13 cellular contexts compared by ENCODE assay signal in genomic region chr1:30747028-30748008, GRCh38. TPM values are rescaled to one million over a fixed set of nuclear protein-coding genes. Genes with fewer than 3 reads are reported as not detected.
A peak's percentile ranks its signal among the peaks of the same experiment; 100 is the strongest.
DNase-seq lines count a peak whose midpoint lies in the region; ATAC-seq and TF ChIP-seq lines count a peak whose summit lies in the region.
"Had no signal": no experiment of that assay in that cellular context is flagged by ENCODE, and none has a peak within 500 bp of the region (broad histone marks: within the 10 kb centered on the region; RNA-seq: fewer than 3 reads in every experiment).

No MANE protein-coding gene starts in this region.

- intact Hi-C loops in aorta (cut with DNase I) (no loop called here), tibial artery (cut with DNase I; ENCODE audit: low total_unique reads) (no loop called here)

- DNase-seq in T-helper 2 cell treated with Interferon-gamma antibody and Interleukin-4, amounts not matched to agents 5 μg/mL and 100 μg/mL, for 36 hours (ENCODE audit: low spot score), result no peak
- no peak for DNase-seq in T-helper 2 cell
- DNase-seq in stimulated activated naive B cell treated with anti-CD40 and anti-IgM and Interleukin-4, amounts not matched to agents 10 μg/mL and 1 μg/mL and 100 μg/mL, for 72 hours, result no peak
- no peak for DNase-seq in NCI-H2029 treated with DMSO at 0.1 percent for 48 hours (lab: John Stamatoyannopoulos, UW)
- DNase-seq in aorta, result no peak
- DNase-seq in tibial artery, result no peak
- DNase-seq: HCEC 1CT had no signal

- H3K36me3 ChIP-seq in OCI-LY1 (ENCODE audit: insufficient read depth, low read length), result peaks cover 9% of the 10 kb centered on the region; the same call in 1 of the 2 replicates
- H3K36me3 ChIP-seq in duodenal mucosa (ENCODE audit: control insufficient read depth in 1 of 2, insufficient read depth in 2 of 2, low read length in 2 of 2), result no peaks in the 10 kb centered on the region
- no peaks in the 10 kb centered on the region for H3K36me3 ChIP-seq in aorta (ENCODE audit: control insufficient read depth in 1 of 2, insufficient read depth in 2 of 2, low read length in 1 of 2)
- H3K36me3 ChIP-seq in tibial artery, result no peaks in the 10 kb centered on the region
- H3K36me3 ChIP-seq: thoracic aorta had no signal

- ATAC-seq in stimulated activated naive B cell treated with anti-CD40 and anti-IgM and Interleukin-4, amounts not matched to agents 10 μg/mL and 1 μg/mL and 100 μg/mL, for 72 hours (replicated peaks), result peak in 1 of 2 donors; percentile 1
- no peak for ATAC-seq in aorta (ENCODE audit: low FRiP score)
- ATAC-seq: A549 had no signal

- no peaks in the 10 kb centered on the region for H3K79me2 ChIP-seq in OCI-LY1 (ENCODE audit: insufficient read depth, low read length)

- H3K27ac ChIP-seq in OCI-LY1 (ENCODE audit: low read depth, low read length, poor library complexity, severe bottlenecking) (no peak overlapping the region), duodenal mucosa (ENCODE audit: low read depth, low read length) (peak overlapping the region; percentile 17), aorta (ENCODE audit: low read depth in 1 of 2, low read length in 2 of 2) (no peak overlapping the region), tibial artery (no peak overlapping the region)
- H3K27ac ChIP-seq: foreskin keratinocyte had no signal

- H3K4me2 ChIP-seq in OCI-LY1 (ENCODE audit: low read length), result 0 out of 2 replicates have a peak overlapping the region, but pooled peaks have one; percentile 5
- H3K4me2 ChIP-seq: A549 had no signal

- H3K27me3 ChIP-seq in OCI-LY1 (ENCODE audit: insufficient read depth, low read length), result peaks cover 5% of the 10 kb centered on the region; the same call in 1 of the 2 replicates
- H3K27me3 ChIP-seq in duodenal mucosa (ENCODE audit: control insufficient read depth in 1 of 2, insufficient read depth in 2 of 2, low read length in 2 of 2), result no peaks in the 10 kb centered on the region
- no peaks in the 10 kb centered on the region for H3K27me3 ChIP-seq in aorta (ENCODE audit: control insufficient read depth in 1 of 2, insufficient read depth in 2 of 2, low read length in 1 of 2)
- H3K27me3 ChIP-seq in tibial artery, result no peaks in the 10 kb centered on the region
- H3K27me3 ChIP-seq: foreskin keratinocyte had no signal

- H3K4me3 ChIP-seq in OCI-LY1 (ENCODE audit: low read depth, low read length, poor library complexity, severe bottlenecking) (no peak overlapping the region), duodenal mucosa (ENCODE audit: low read depth in 1 of 2, low read length in 2 of 2) (peak overlapping the region in 1 of 2 donors; percentile 13), aorta (ENCODE audit: low read length in 2 of 2) (no peak overlapping the region), tibial artery (no peak overlapping the region)
- H3K4me3 ChIP-seq: A549, lung, thoracic aorta had no signal

- H3K4me1 ChIP-seq in OCI-LY1 (ENCODE audit: insufficient read depth, low read length, severe bottlenecking) (peaks cover 83% of the 10 kb centered on the region), duodenal mucosa (ENCODE audit: control insufficient read depth in 1 of 2, insufficient read depth in 2 of 2, low read length in 2 of 2) (peaks cover 68 to 70% of the 10 kb centered on the region in 2 donors), aorta (ENCODE audit: control insufficient read depth in 1 of 2, insufficient read depth in 2 of 2, low read length in 2 of 2) (no peaks in the 10 kb centered on the region), tibial artery (peaks cover 0 to 7% (median 0%) of the 10 kb centered on the region in 4 donors)

- H4K20me1 ChIP-seq in OCI-LY1 (ENCODE audit: insufficient read depth, low read length), result no peaks in the 10 kb centered on the region

- peak overlapping the region; percentile 94 for H3K27ac Mint-ChIP-seq in T-helper 2 cell treated with Interferon-gamma antibody and Interleukin-4, amounts not matched to agents 5 μg/mL and 100 μg/mL, for 36 hours
- peak overlapping the region; percentile 100 for H3K27ac Mint-ChIP-seq in stimulated activated naive B cell treated with anti-CD40 and anti-IgM and Interleukin-4, amounts not matched to agents 10 μg/mL and 1 μg/mL and 100 μg/mL, for 72 hours

- H3K9me2 ChIP-seq in OCI-LY1 (ENCODE audit: low read depth, low read length), result no peaks in the 10 kb centered on the region

- H3K36me3 Mint-ChIP-seq in T-helper 2 cell treated with Interferon-gamma antibody and Interleukin-4, amounts not matched to agents 5 μg/mL and 100 μg/mL, for 36 hours (ENCODE audit: low read depth), result peaks cover 70% of the 10 kb centered on the region
- peaks cover 67 to 95% of the 10 kb centered on the region in 2 donors for H3K36me3 Mint-ChIP-seq in stimulated activated naive B cell treated with anti-CD40 and anti-IgM and Interleukin-4, amounts not matched to agents 10 μg/mL and 1 μg/mL and 100 μg/mL, for 72 hours

- H3K4me1 Mint-ChIP-seq in T-helper 2 cell treated with Interferon-gamma antibody and Interleukin-4, amounts not matched to agents 5 μg/mL and 100 μg/mL, for 36 hours (ENCODE audit: low read depth), result peaks cover 97% of the 10 kb centered on the region
- peaks cover 89 to 100% of the 10 kb centered on the region in 2 donors for H3K4me1 Mint-ChIP-seq in stimulated activated naive B cell treated with anti-CD40 and anti-IgM and Interleukin-4, amounts not matched to agents 10 μg/mL and 1 μg/mL and 100 μg/mL, for 72 hours

- H2AFZ ChIP-seq in OCI-LY1 (ENCODE audit: low read length), result no peak overlapping the region

- no peak overlapping the region for H3K9ac ChIP-seq in OCI-LY1 (ENCODE audit: low read length)
- peak overlapping the region in 1 of 2 donors; percentile 15 for H3K9ac ChIP-seq in duodenal mucosa (ENCODE audit: low read depth in 1 of 2, low read length in 2 of 2)

- TF ChIP-seq CTCF in OCI-LY1 (IDR thresholded peaks at IDR 0.05; ENCODE audit: low read length), result no peak
- no peak for TF ChIP-seq CTCF in tibial artery (IDR thresholded peaks at IDR 0.05)

- H3K9me3 ChIP-seq in OCI-LY1 (ENCODE audit: low read length) (no peaks in the 10 kb centered on the region), duodenal mucosa (ENCODE audit: control insufficient read depth in 1 of 2, low read length in 2 of 2) (no peaks in the 10 kb centered on the region), aorta (ENCODE audit: control insufficient read depth, low read length) (no peaks in the 10 kb centered on the region), tibial artery (no peaks in the 10 kb centered on the region)
- H3K9me3 ChIP-seq: A549, thoracic aorta had no signal

- no peaks in the 10 kb centered on the region for H3K27me3 Mint-ChIP-seq in T-helper 2 cell treated with Interferon-gamma antibody and Interleukin-4, amounts not matched to agents 5 μg/mL and 100 μg/mL, for 36 hours (ENCODE audit: low read depth)
- H3K27me3 Mint-ChIP-seq in stimulated activated naive B cell treated with anti-CD40 and anti-IgM and Interleukin-4, amounts not matched to agents 10 μg/mL and 1 μg/mL and 100 μg/mL, for 72 hours, result no peaks in the 10 kb centered on the region

- H3K9me3 Mint-ChIP-seq in T-helper 2 cell treated with Interferon-gamma antibody and Interleukin-4, amounts not matched to agents 5 μg/mL and 100 μg/mL, for 36 hours, result no peaks in the 10 kb centered on the region
- no peaks in the 10 kb centered on the region for H3K9me3 Mint-ChIP-seq in stimulated activated naive B cell treated with anti-CD40 and anti-IgM and Interleukin-4, amounts not matched to agents 10 μg/mL and 1 μg/mL and 100 μg/mL, for 72 hours

- WGBS in aorta, 2 donors, result 94 to 95% methylated on average over 17 of the region's 17 CpGs

- H3K4me3 Mint-ChIP-seq in T-helper 2 cell treated with Interferon-gamma antibody and Interleukin-4, amounts not matched to agents 5 μg/mL and 100 μg/mL, for 36 hours, result peak overlapping the region; percentile 87
- peak overlapping the region; percentile 81 to 88 for H3K4me3 Mint-ChIP-seq in stimulated activated naive B cell treated with anti-CD40 and anti-IgM and Interleukin-4, amounts not matched to agents 10 μg/mL and 1 μg/mL and 100 μg/mL, for 72 hours

- no peaks in the 10 kb centered on the region for H3F3A ChIP-seq in OCI-LY1 (ENCODE audit: insufficient read depth, low read length)

RNA-seq across cellular contexts. Expression of gene LAPTM5, which starts 10.3 kb away (rescaled TPM):
- total RNA-seq in aorta, result 100 to 1,000 TPM; 114 to 116 TPM
- polyA plus RNA-seq in aorta, result 100 to 1,000 TPM in 1 of 2 donors, 10 to 100 TPM in 1; 18.0 to 122 TPM
- total RNA-seq: foreskin keratinocyte had no signal

RNA-seq across cellular contexts. Expression of gene MATN1, which starts 23.9 kb away (rescaled TPM):
- total RNA-seq in aorta, result under 1 TPM in 1 of 2 donors, not detected in 1; 0.42 TPM
- not detected for polyA plus RNA-seq in aorta
- polyA plus RNA-seq: foreskin keratinocyte had no signal
